Comparison of ENCODE assay signal across 6 cellular contexts in genomic region chr4:64721106-64721505, GRCh38.
"Had no signal": no experiment of that assay in that cellular context is flagged by ENCODE, and none has a peak within 500 bp of the region (broad histone marks: within the 10 kb centered on the region; RNA-seq: fewer than 3 reads in every experiment).

No MANE protein-coding gene starts in this region.

- ATAC-seq: K562 had no signal

- H3K9ac ChIP-seq: GM23248 had no signal

- H3K4me3 ChIP-seq: GM23248, K562 had no signal

- DNase-seq: GM23248, H7, HCEC 1CT, IMR-90, KG1 had no signal

- H3K27ac ChIP-seq: GM23248 had no signal

- H2AFZ ChIP-seq: GM23248 had no signal
